8 cellular contexts compared by ENCODE assay signal in the genomic region with DNA sequence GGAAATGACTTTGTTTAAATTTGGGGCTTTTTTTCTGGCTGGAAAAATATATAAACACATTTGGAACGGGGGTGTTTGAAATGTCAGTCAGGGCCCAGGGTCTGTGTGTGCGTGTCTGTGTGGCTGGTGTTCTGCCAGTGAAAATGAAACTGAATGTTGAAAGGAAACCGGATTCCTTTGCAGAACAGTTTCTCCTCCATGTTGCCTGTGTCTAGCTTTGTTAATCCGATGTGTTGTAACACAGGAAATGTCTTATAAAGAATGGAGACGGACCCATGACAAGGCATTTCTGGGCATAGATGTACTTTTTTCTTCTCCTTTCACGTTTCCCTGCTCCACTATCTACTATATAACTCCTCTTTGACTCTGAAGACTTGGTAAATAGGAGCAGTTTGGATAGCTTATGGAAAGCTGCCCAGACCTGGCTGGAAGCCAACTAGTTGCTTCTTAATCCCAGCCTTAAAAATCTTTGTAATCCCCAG.
DNase-seq lines count a peak whose midpoint lies in the region; ATAC-seq and TF ChIP-seq lines count a peak whose summit lies in the region.

No MANE protein-coding gene starts in this region.

- no peak for TF ChIP-seq CTCF in astrocyte of the cerebellum (IDR thresholded peaks at IDR 0.05; ENCODE audit: low read depth, low read length, missing control alignments)

- H3K4me3 ChIP-seq in astrocyte of the cerebellum (ENCODE audit: low read depth, low read length) = no peak overlapping the region

- in situ Hi-C loops in astrocyte of the cerebellum (cut with HindIII; ENCODE audit: low sequenced_read_pairs) = no loop called here

- ATAC-seq in GM18873 (IDR thresholded peaks at IDR 0.05; ENCODE audit: low FRiP score, unreplicated experiment) = peak; percentile 46
- peak; percentile 53 for ATAC-seq in HG03139 (IDR thresholded peaks at IDR 0.05; ENCODE audit: unreplicated experiment)

- peak; percentile 75 for DNase-seq in AG08396 (ENCODE audit: low spot score)
- DNase-seq in SKM-1 treated with dmso at 0.1 percent for 144 hours (lab: John Stamatoyannopoulos, UW; ENCODE audit: unreplicated experiment) = peak; percentile 92
- DNase-seq in astrocyte of the cerebellum (ENCODE audit: low read depth) = peak; percentile 60
- peak in 2 of 3 experiments; percentile 32 to 42 for DNase-seq in stimulated activated CD4-positive, alpha-beta T cell treated with anti-CD3 and anti-CD28 coated beads, TNF-alpha, amount 100 ng/mL, for 4 hours (ENCODE audit: low read depth in 3 of 3)
- no peak for DNase-seq in middle frontal gyrus (ENCODE audit: extremely low spot score, low spot score)

- no peaks in the 10 kb centered on the region for H3K27me3 ChIP-seq in layer of hippocampus (ENCODE audit: control insufficient read depth, insufficient read depth, low read length)

- H3K27ac ChIP-seq in layer of hippocampus (ENCODE audit: low read depth, low read length) = peak overlapping the region; percentile 76
